ENCODE assay signal across 17 cellular contexts in genomic region chr5:53211799-53212198, GRCh38.
DNase-seq lines count a peak whose midpoint lies in the region; ATAC-seq lines count a peak whose summit lies in the region.
"Had no signal": no experiment of that assay in that cellular context is flagged by ENCODE, and none has a peak within 500 bp of the region (broad histone marks: within the 10 kb centered on the region; RNA-seq: fewer than 3 reads in every experiment).

No MANE protein-coding gene starts in this region.

- ATAC-seq in HG03354 (IDR thresholded peaks at IDR 0.05; ENCODE audit: poor library complexity, severe bottlenecking, unreplicated experiment) (no peak), GM18498 (IDR thresholded peaks at IDR 0.05; ENCODE audit: unreplicated experiment) (no peak)
- ATAC-seq: left cardiac atrium; naive thymus-derived CD8-positive, alpha-beta T cell; right lobe of liver had no signal

- DNase-seq in ELR (ENCODE audit: low read depth) = peak; percentile 95
- peak; percentile 1 for DNase-seq in HK-2 (ENCODE audit: unreplicated experiment)
- peak; percentile 42 for DNase-seq in T1000 (lab: John Stamatoyannopoulos, UW)
- peak; percentile 23 for DNase-seq in glomerular visceral epithelial cell (ENCODE audit: extremely low spot score)
- DNase-seq in COR-L47 (lab: John Stamatoyannopoulos, UW) = no peak
- no peak for DNase-seq in activated CD8-positive, alpha-beta memory T cell treated with anti-CD3 and anti-CD28 coated beads, Interleukin-2, amount 50 U/mL, for 48 hours
- DNase-seq: adrenal gland; C1 segment of cervical spinal cord; left cardiac atrium; naive thymus-derived CD8-positive, alpha-beta T cell; NCI-H146; NCI-H524 treated with DMSO at 0.1 percent for 48 hours; right lobe of liver; SHP77 treated with DMSO at 0.1 percent for 48 hours; substantia nigra had no signal

Comparison
In these comparisons a context has a peak if more than half of its experiments do, and no peak if none do; other contexts are left out.
1. DNase-seq: peak in ELR (single experiment), HK-2 (single experiment), T1000 (single experiment) and glomerular visceral epithelial cell (single experiment); none in COR-L47 (single experiment) and activated CD8-positive, alpha-beta memory T cell treated with anti-CD3 and anti-CD28 coated beads, Interleukin-2, amount 50 U/mL, for 48 hours (single experiment).